ENCODE assay signal across 9 cellular contexts in genomic region chr2:118822572-118822971, GRCh38. TPM values are rescaled to one million over a fixed set of nuclear protein-coding genes. Genes with fewer than 3 reads are reported as not detected.
"Had no signal": no experiment of that assay in that cellular context is flagged by ENCODE, and none has a peak within 500 bp of the region (broad histone marks: within the 10 kb centered on the region; RNA-seq: fewer than 3 reads in every experiment).

No MANE protein-coding gene starts in this region.

- ATAC-seq: GM12878 had no signal

- FAIRE-seq: G401.6, GM12878, GM12891, GM12892, GM18507, GM19239 had no signal

- H3K4me3 ChIP-seq: GM12878 had no signal

- DNase-seq: GDM1, GF-D8 had no signal

RNA-seq across cellular contexts. Expression of gene EN1, which starts 24.9 kb away (rescaled TPM):
- total RNA-seq: G401, GM12878 had no signal
- polyA plus RNA-seq: GM12878 had no signal
